In genomic region chr6:16002332-16003196, GRCh38 we compare ENCODE assay signal across 30 cellular contexts.
"Had no signal": no experiment of that assay in that cellular context is flagged by ENCODE, and none has a peak within 500 bp of the region (broad histone marks: within the 10 kb centered on the region; RNA-seq: fewer than 3 reads in every experiment).

No MANE protein-coding gene starts in this region.

- H3K36me3 ChIP-seq: brain microvascular endothelial cell, esophagus squamous epithelium, gastroesophageal sphincter, heart right ventricle had no signal

- FAIRE-seq: astrocyte, bronchial epithelial cell, TTC549 had no signal

- H3K4me2 ChIP-seq: hepatocyte had no signal

- H3K27ac ChIP-seq: brain microvascular endothelial cell, coronary artery, dorsolateral prefrontal cortex, esophagus squamous epithelium, gastroesophageal sphincter, heart right ventricle, hepatocyte, VCaP had no signal

- H3K4me1 ChIP-seq: gastroesophageal sphincter had no signal

- H3K27me3 ChIP-seq: brain microvascular endothelial cell, dorsolateral prefrontal cortex, esophagus squamous epithelium, gastroesophageal sphincter, hepatocyte had no signal

- H3K4me3 ChIP-seq: coronary artery, dorsolateral prefrontal cortex, esophagus squamous epithelium, gastroesophageal sphincter, heart right ventricle, hepatocyte had no signal

- H3K79me2 ChIP-seq: hepatocyte had no signal

- H3K9me3 ChIP-seq: esophagus squamous epithelium, gastroesophageal sphincter, heart right ventricle had no signal

- H2AFZ ChIP-seq: hepatocyte had no signal

- ATAC-seq: activated T-cell treated with anti-CD3 and anti-CD28 coated beads, Interleukin-2, amount 50 U/mL, for 72 hours; gastroesophageal sphincter; heart right ventricle; WTC11 had no signal

- DNase-seq: activated CD4-positive, alpha-beta memory T cell treated with anti-CD3 and anti-CD28 coated beads, Interleukin-2, amount 10 ng/mL, durations not matched to agents 7 days and 5 days; activated CD4-positive, alpha-beta T cell treated with anti-CD3 and anti-CD28 coated beads for 1 hour; activated CD4-positive, alpha-beta T cell treated with anti-CD3 and anti-CD28 coated beads for 4 hours; activated CD4-positive, alpha-beta T cell treated with anti-CD3 and anti-CD28 coated beads, Interleukin-2, amount 10 ng/mL, durations not matched to agents 7 days and 5 days; activated CD4-positive, alpha-beta T cell treated with anti-CD3 and anti-CD28 coated beads, Interleukin-2, amount 50 U/mL, for 4 hours; activated CD8-positive, alpha-beta memory T cell treated with anti-CD3 and anti-CD28 coated beads, Interleukin-2, amount 50 U/mL, for 48 hours; activated gamma-delta T cell; activated naive CD4-positive, alpha-beta T cell; activated naive CD4-positive, alpha-beta T cell treated with anti-CD3 and anti-CD28 coated beads, Interleukin-2, amount 10 ng/mL, durations not matched to agents 7 days and 5 days; activated T-cell treated with anti-CD3 and anti-CD28 coated beads for 4 hours; activated T-cell treated with anti-CD3 and anti-CD28 coated beads, Interleukin-2, amount 50 U/mL, for 24 hours; activated T-cell treated with anti-CD3 and anti-CD28 coated beads, Interleukin-2, amount 50 U/mL, for 72 hours; amniotic stem cell; anterior cingulate cortex; brain microvascular endothelial cell; dorsolateral prefrontal cortex; effector memory CD4-positive, alpha-beta T cell; endodermal cell; esophagus squamous epithelium; foreskin melanocyte; heart right ventricle; T-helper 2 cell had no signal
